ENCODE assay signal across 9 cellular contexts in genomic region chr15:85443046-85443445, GRCh38.
DNase-seq lines count a peak whose midpoint lies in the region; ATAC-seq, FAIRE-seq and TF ChIP-seq lines count a peak whose summit lies in the region.
"Had no signal": no experiment of that assay in that cellular context is flagged by ENCODE, and none has a peak within 500 bp of the region (broad histone marks: within the 10 kb centered on the region; RNA-seq: fewer than 3 reads in every experiment).

No MANE protein-coding gene starts in this region.

- H3K4me3 Mint-ChIP-seq in CD4-positive, CD25-positive, alpha-beta regulatory T cell, result peak overlapping the region in 2 of 4 donors; percentile 1 to 2
- H3K4me3 Mint-ChIP-seq in CD14-positive monocyte, result no peak overlapping the region

- intact Hi-C loops in CD14-positive monocyte (cut with micrococcal nuclease), result no loop called here

- H3K27ac ChIP-seq in CD4-positive, CD25-positive, alpha-beta regulatory T cell (ENCODE audit: insufficient read depth, low read length, poor library complexity, severe bottlenecking), result no peak overlapping the region
- peak overlapping the region; percentile 90 for H3K27ac ChIP-seq in ectodermal cell (ENCODE audit: insufficient read depth, low read depth, low read length, poor library complexity, severe bottlenecking)

- FAIRE-seq in GM12892 (lab: Jason Lieb, UNC), result no peak

- H3K36me3 ChIP-seq in CD4-positive, CD25-positive, alpha-beta regulatory T cell (ENCODE audit: control insufficient read depth, insufficient read depth, low read length), result no peaks in the 10 kb centered on the region
- H3K36me3 ChIP-seq in ectodermal cell (ENCODE audit: control insufficient read depth, insufficient read depth, low read length), result no peaks in the 10 kb centered on the region
- no peaks in the 10 kb centered on the region for H3K36me3 ChIP-seq in H7 (replicated peaks; ENCODE audit: control insufficient read depth, insufficient read depth, low read length)

- no peaks in the 10 kb centered on the region for H3K27me3 Mint-ChIP-seq in CD4-positive, CD25-positive, alpha-beta regulatory T cell
- no peaks in the 10 kb centered on the region for H3K27me3 Mint-ChIP-seq in CD14-positive monocyte (ENCODE audit: low read depth in 3 of 3)

- peak overlapping the region; percentile 10 for H3K4me3 ChIP-seq in CD4-positive, CD25-positive, alpha-beta regulatory T cell (ENCODE audit: low read depth, low read length)
- H3K4me3 ChIP-seq in ectodermal cell (ENCODE audit: insufficient read depth, low read depth, low read length) (no peak overlapping the region), H7 (ENCODE audit: insufficient read depth, low read depth, low read length) (no peak overlapping the region)

- DNase-seq in CD4-positive, CD25-positive, alpha-beta regulatory T cell, result no peak
- no peak for DNase-seq in H7
- no peak for DNase-seq in erythroblast (lab: John Stamatoyannopoulos, UW)
- no peak for DNase-seq in GM12892 (ENCODE audit: insufficient read length)
- no peak for DNase-seq in CD14-positive monocyte (ENCODE audit: low spot score)
- DNase-seq: T1000 had no signal

- TF ChIP-seq CTCF in CD14-positive monocyte (IDR thresholded peaks at IDR 0.05), result no peak

- peaks cover 10% of the 10 kb centered on the region for H3K36me3 Mint-ChIP-seq in CD4-positive, CD25-positive, alpha-beta regulatory T cell
- no peaks in the 10 kb centered on the region for H3K36me3 Mint-ChIP-seq in CD14-positive monocyte

- peaks cover 23% of the 10 kb centered on the region for H3K4me1 ChIP-seq in CD4-positive, CD25-positive, alpha-beta regulatory T cell (ENCODE audit: control insufficient read depth, insufficient read depth, low read length, poor library complexity, severe bottlenecking)
- H3K4me1 ChIP-seq in ectodermal cell (ENCODE audit: control insufficient read depth, insufficient read depth, low read length), result peaks cover 27% of the 10 kb centered on the region

- no peaks in the 10 kb centered on the region for H3K27me3 ChIP-seq in CD4-positive, CD25-positive, alpha-beta regulatory T cell (ENCODE audit: control insufficient read depth, insufficient read depth, low read length)
- H3K27me3 ChIP-seq in ectodermal cell (ENCODE audit: control insufficient read depth, insufficient read depth, low read length, poor library complexity, severe bottlenecking), result no peaks in the 10 kb centered on the region
- H3K27me3 ChIP-seq in H7 (ENCODE audit: control insufficient read depth, insufficient read depth, low read length), result no peaks in the 10 kb centered on the region

- ATAC-seq in CD4-positive, CD25-positive, alpha-beta regulatory T cell (ENCODE audit: low read depth in 2 of 2), result no peak
- ATAC-seq in GM19397 (IDR thresholded peaks at IDR 0.05; ENCODE audit: unreplicated experiment) (peak; percentile 37), HG03196 (IDR thresholded peaks at IDR 0.05; ENCODE audit: unreplicated experiment) (peak; percentile 43)

- H3K27ac Mint-ChIP-seq in CD4-positive, CD25-positive, alpha-beta regulatory T cell, result peak overlapping the region; percentile 24 to 93 (median 47)
- peak overlapping the region in 1 of 7 donors; percentile 1 for H3K27ac Mint-ChIP-seq in CD14-positive monocyte

- TF ChIP-seq POLR2A in erythroblast (IDR thresholded peaks at IDR 0.05; ENCODE audit: low read length) (no peak), GM12892 (IDR thresholded peaks at IDR 0.05; ENCODE audit: low read depth, low read length) (no peak)

- peaks cover 0 to 6% (median 0%) of the 10 kb centered on the region in 7 donors for H3K9me3 Mint-ChIP-seq in CD4-positive, CD25-positive, alpha-beta regulatory T cell
- H3K9me3 Mint-ChIP-seq in CD14-positive monocyte, result peaks cover 0 to 4% (median 2%) of the 10 kb centered on the region in 7 donors

- H3K9me3 ChIP-seq in CD4-positive, CD25-positive, alpha-beta regulatory T cell (ENCODE audit: control insufficient read depth in 2 of 2, low read length in 2 of 2), result no peaks in the 10 kb centered on the region
- no peaks in the 10 kb centered on the region for H3K9me3 ChIP-seq in ectodermal cell (ENCODE audit: control insufficient read depth, low read length)

- peaks cover 41 to 59% (median 46%) of the 10 kb centered on the region in 4 donors for H3K4me1 Mint-ChIP-seq in CD4-positive, CD25-positive, alpha-beta regulatory T cell
- peaks cover 8% of the 10 kb centered on the region for H3K4me1 Mint-ChIP-seq in CD14-positive monocyte

Comparison
In these comparisons a context has a peak if more than half of its experiments do, and no peak if none do; other contexts are left out.
1. ATAC-seq: peak in GM19397 (single experiment) and HG03196 (single experiment); none in CD4-positive, CD25-positive, alpha-beta regulatory T cell (0 of 2).